Comparison of ENCODE assay signal across 18 cellular contexts in the genomic region with DNA sequence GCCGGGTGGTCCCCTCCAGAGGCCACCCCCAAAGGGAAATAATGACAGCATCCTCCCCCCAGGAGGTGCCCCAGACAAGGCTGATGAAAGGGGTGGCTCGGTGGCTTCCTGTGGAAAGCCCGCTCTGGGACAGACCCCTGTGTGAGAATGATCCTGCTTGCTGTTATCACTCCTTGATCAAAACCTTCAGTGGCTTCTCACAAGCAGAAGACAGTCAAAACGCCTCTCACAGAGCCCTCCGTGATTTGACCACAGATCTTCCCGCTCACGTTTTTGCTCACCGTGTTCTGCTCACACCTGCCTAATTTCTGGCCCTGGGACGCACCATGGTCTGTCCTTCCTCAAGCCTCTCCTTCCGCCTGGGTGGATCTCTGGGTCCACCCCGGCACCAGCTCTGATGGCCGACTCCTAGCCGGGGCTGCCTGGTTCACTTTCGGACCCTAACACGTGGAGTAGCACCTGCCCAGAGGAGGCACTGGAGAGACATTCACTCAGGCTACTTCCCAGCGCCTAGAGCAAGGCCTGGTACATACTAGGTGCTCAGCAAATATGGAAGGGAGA.
DNase-seq lines count a peak whose midpoint lies in the region; ATAC-seq, FAIRE-seq and TF ChIP-seq lines count a peak whose summit lies in the region.
"Had no signal": no experiment of that assay in that cellular context is flagged by ENCODE, and none has a peak within 500 bp of the region (broad histone marks: within the 10 kb centered on the region; RNA-seq: fewer than 3 reads in every experiment).

No MANE protein-coding gene starts in this region.

- no peak overlapping the region for H3K4me3 Mint-ChIP-seq in MCF 10A (ENCODE audit: unreplicated experiment)
- H3K4me3 Mint-ChIP-seq: natural killer cell treated with Interleukin-12 subunit alpha and Interleukin-12 subunit beta and Interleukin-15 and Interleukin-18, amount 100 ng/mL, for 72 hours had no signal

- DNase-seq in breast epithelium (ENCODE audit: low spot score in 2 of 2) (peak in 1 of 2 donors; percentile 15), MCF 10A (ENCODE audit: unreplicated experiment) (no peak), caudate nucleus (lab: John Stamatoyannopoulos, UW) (no peak), osteoblast (ENCODE audit: insufficient read length, low spot score, missing footprints) (no peak), vagina (ENCODE audit: extremely low spot score in 2 of 2) (no peak), 8988T (no peak), D721Med (ENCODE audit: insufficient read length, low spot score) (no peak)
- DNase-seq: activated naive CD4-positive, alpha-beta T cell; COR-L47; effector memory CD4-positive, alpha-beta T cell; H7; NCI-H2081; stimulated activated CD4-positive, alpha-beta T cell treated with anti-CD3 and anti-CD28 coated beads, Interleukin-4, amount 100 ng/mL, for 24 hours had no signal

- H3K36me3 Mint-ChIP-seq in MCF 10A (ENCODE audit: insufficient read depth, unreplicated experiment), result no peaks in the 10 kb centered on the region
- H3K36me3 Mint-ChIP-seq: natural killer cell treated with Interleukin-12 subunit alpha and Interleukin-12 subunit beta and Interleukin-15 and Interleukin-18, amount 100 ng/mL, for 72 hours had no signal

- H3K36me3 ChIP-seq in breast epithelium (no peaks in the 10 kb centered on the region), osteoblast (ENCODE audit: insufficient read depth, low read length) (no peaks in the 10 kb centered on the region), vagina (no peaks in the 10 kb centered on the region)

- no peaks in the 10 kb centered on the region for H4K20me1 ChIP-seq in osteoblast (ENCODE audit: insufficient read depth, low read length)

- H3K27ac Mint-ChIP-seq in MCF 10A (ENCODE audit: low read depth, unreplicated experiment), result no peak overlapping the region
- H3K27ac Mint-ChIP-seq: natural killer cell treated with Interleukin-12 subunit alpha and Interleukin-12 subunit beta and Interleukin-15 and Interleukin-18, amount 100 ng/mL, for 72 hours had no signal

- H3K27me3 ChIP-seq in breast epithelium, result no peaks in the 10 kb centered on the region
- H3K27me3 ChIP-seq in osteoblast (ENCODE audit: insufficient read depth, low read length), result no peaks in the 10 kb centered on the region
- no peaks in the 10 kb centered on the region for H3K27me3 ChIP-seq in vagina

- peaks cover 7% of the 10 kb centered on the region for H3K9me3 Mint-ChIP-seq in MCF 10A (ENCODE audit: unreplicated experiment)
- H3K9me3 Mint-ChIP-seq: natural killer cell treated with Interleukin-12 subunit alpha and Interleukin-12 subunit beta and Interleukin-15 and Interleukin-18, amount 100 ng/mL, for 72 hours had no signal

- H3K4me2 ChIP-seq in osteoblast (ENCODE audit: insufficient read depth, low read length), result peak overlapping the region; percentile 50

- H3K4me1 ChIP-seq in breast epithelium (peaks cover 11 to 15% of the 10 kb centered on the region in 2 donors), osteoblast (ENCODE audit: insufficient read depth, low read length) (peaks cover 25% of the 10 kb centered on the region), vagina (peaks cover 43% of the 10 kb centered on the region)

- TF ChIP-seq CTCF in breast epithelium (IDR thresholded peaks at IDR 0.05) (no peak), MCF 10A (IDR thresholded peaks at IDR 0.05; ENCODE audit: unreplicated experiment) (no peak), osteoblast (IDR thresholded peaks at IDR 0.05; ENCODE audit: extremely low read depth, low read depth, low read length) (no peak), vagina (IDR thresholded peaks at IDR 0.05) (no peak), D721Med (IDR thresholded peaks at IDR 0.05; ENCODE audit: insufficient read depth, missing control alignments) (no peak)

- peak overlapping the region; percentile 58 for H2AFZ ChIP-seq in osteoblast (ENCODE audit: low read length)

- BruUV-seq in MCF 10A (replicated peaks; lab: Mats Ljungman, UMichigan), result no TSS peak

- H3K79me2 ChIP-seq in osteoblast (ENCODE audit: insufficient read depth, low read length), result no peaks in the 10 kb centered on the region

- ATAC-seq in HG02885 (IDR thresholded peaks at IDR 0.05; ENCODE audit: poor library complexity, unreplicated experiment), result no peak
- ATAC-seq: natural killer cell treated with Interleukin-12 subunit alpha and Interleukin-12 subunit beta and Interleukin-15 and Interleukin-18, amount 100 ng/mL, for 72 hours had no signal

- H3K27ac ChIP-seq in breast epithelium, result peak overlapping the region; percentile 88 to 89
- H3K27ac ChIP-seq in caudate nucleus (ENCODE audit: low read depth, low read length), result peak overlapping the region; percentile 69
- peak overlapping the region; percentile 77 for H3K27ac ChIP-seq in osteoblast (ENCODE audit: low read depth, low read length)
- H3K27ac ChIP-seq in vagina, result peak overlapping the region; percentile 63

- POLR2A ChIA-PET in MCF 10A (lab: Yijun Ruan, JAX), result no interaction called here

- CTCF ChIA-PET in MCF 10A (lab: Yijun Ruan, JAX), result no interaction called here

- H3K4me1 Mint-ChIP-seq in MCF 10A (ENCODE audit: insufficient read depth, unreplicated experiment), result peaks cover 21% of the 10 kb centered on the region

- H3K9me3 ChIP-seq in breast epithelium (no peaks in the 10 kb centered on the region), osteoblast (ENCODE audit: low read depth, low read length) (no peaks in the 10 kb centered on the region), vagina (no peaks in the 10 kb centered on the region)

- no peaks in the 10 kb centered on the region for H3K27me3 Mint-ChIP-seq in MCF 10A (ENCODE audit: insufficient read depth, unreplicated experiment)

- TF ChIP-seq POLR2A in breast epithelium (IDR thresholded peaks at IDR 0.05) (no peak), vagina (IDR thresholded peaks at IDR 0.05) (no peak)

- FAIRE-seq in D721Med (lab: Jason Lieb, UNC), result no peak
- FAIRE-seq: bronchial epithelial cell, G401.6, GM12891 had no signal

- H3K4me3 ChIP-seq in breast epithelium, result peak overlapping the region in 1 of 3 donors; percentile 35
- H3K4me3 ChIP-seq in osteoblast (ENCODE audit: insufficient read depth, low read length), result no peak overlapping the region
- no peak overlapping the region for H3K4me3 ChIP-seq in vagina

- intact Hi-C loops in breast epithelium (cut with DNase I; ENCODE audit: low total_unique reads), result loop anchor here (1.0 kb wide), 1 partner anchor 13 kb away; no protein-coding TSS in a partner anchor
- intact Hi-C loops in MCF 10A (cut with micrococcal nuclease), result no loop called here
- intact Hi-C loops in vagina (cut with DNase I), result no loop called here
